8 cellular contexts compared by ENCODE assay signal in the genomic region with DNA sequence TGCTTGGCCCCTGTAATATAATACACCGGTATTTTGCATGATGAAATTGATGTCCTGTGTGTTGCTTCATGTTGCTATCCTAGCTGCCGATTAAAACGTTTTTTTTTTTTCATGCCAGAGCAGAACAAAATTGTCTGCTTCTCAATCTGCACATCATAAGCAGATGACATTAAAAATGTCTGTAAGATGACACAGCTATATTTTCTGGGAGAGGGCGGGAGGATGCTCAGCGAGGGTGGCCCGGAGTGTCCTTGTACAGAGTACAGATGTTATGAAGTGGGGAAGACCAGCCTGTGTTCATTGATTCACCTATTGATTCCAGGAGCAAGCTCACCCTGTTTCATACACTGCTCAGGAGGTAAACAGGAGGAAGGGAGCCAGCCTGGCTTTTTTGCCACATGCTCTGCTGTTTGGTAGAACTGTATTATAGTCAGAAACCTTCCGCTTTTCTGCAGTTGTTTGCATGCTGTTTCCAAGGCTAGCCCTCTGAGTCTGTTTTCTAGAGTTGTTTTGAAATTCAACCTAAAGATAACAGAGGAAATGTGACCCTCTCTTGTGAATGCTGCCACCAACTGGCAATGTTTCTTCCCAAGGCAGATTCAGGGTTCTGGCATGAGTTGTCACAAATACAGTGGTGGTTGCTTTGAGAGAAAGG. TPM values are rescaled to one million over a fixed set of nuclear protein-coding genes. Genes with fewer than 3 reads are reported as not detected.
A peak's percentile ranks its signal among the peaks of the same experiment; 100 is the strongest.
DNase-seq lines count a peak whose midpoint lies in the region; ATAC-seq and TF ChIP-seq lines count a peak whose summit lies in the region.

No MANE protein-coding gene starts in this region.

- no peaks in the 10 kb centered on the region for H3K27me3 ChIP-seq in testis

- TF ChIP-seq CTCF in fibroblast of mammary gland (conservative IDR thresholded peaks at IDR 0.05; ENCODE audit: control insufficient read depth, insufficient read depth, low read depth, low read length) (peak; percentile 53), testis (IDR thresholded peaks at IDR 0.05) (peak in 1 of 3 experiments; percentile 19)

- no peak for ATAC-seq in activated T-cell treated with anti-CD3 and anti-CD28 coated beads, Interleukin-2, amount 50 U/mL, for 72 hours (replicated peaks in 1 of 2)
- no peak for ATAC-seq in GM19463 (IDR thresholded peaks at IDR 0.05; ENCODE audit: unreplicated experiment)
- no peak for ATAC-seq in GM21737 (IDR thresholded peaks at IDR 0.05; ENCODE audit: unreplicated experiment)

- DNase-seq in activated T-cell treated with anti-CD3 and anti-CD28 coated beads, Interleukin-2, amount 50 U/mL, for 72 hours = no peak
- no peak for DNase-seq in activated T-cell treated with anti-CD3 and anti-CD28 coated beads, Interleukin-2, amount 50 U/mL, for 24 hours
- peak; percentile 57 for DNase-seq in NCI-H1105 (lab: John Stamatoyannopoulos, UW)
- peak; percentile 94 for DNase-seq in SKM-1 treated with dmso at 0.1 percent for 144 hours (lab: John Stamatoyannopoulos, UW; ENCODE audit: unreplicated experiment)
- DNase-seq in fibroblast of mammary gland (ENCODE audit: low read depth) = peak; percentile 44
- DNase-seq in testis = peak; percentile 46

- no peak overlapping the region for H3K27ac ChIP-seq in testis

- H3K4me1 ChIP-seq in testis = peaks cover 3% of the 10 kb centered on the region

- no peak overlapping the region for H3K4me3 Mint-ChIP-seq in activated T-cell treated with anti-CD3 and anti-CD28 coated beads, Interleukin-2, amount 50 U/mL, for 72 hours
- no peak overlapping the region for H3K4me3 Mint-ChIP-seq in activated T-cell treated with anti-CD3 and anti-CD28 coated beads, Interleukin-2, amount 50 U/mL, for 24 hours

- H3K9me3 ChIP-seq in testis = no peaks in the 10 kb centered on the region

- WGBS in testis, 2 donors = 60 to 61% methylated on average over 7 of the region's 7 CpGs

- no peaks in the 10 kb centered on the region for H3K36me3 Mint-ChIP-seq in activated T-cell treated with anti-CD3 and anti-CD28 coated beads, Interleukin-2, amount 50 U/mL, for 72 hours (ENCODE audit: insufficient read depth in 2 of 2)
- H3K36me3 Mint-ChIP-seq in activated T-cell treated with anti-CD3 and anti-CD28 coated beads, Interleukin-2, amount 50 U/mL, for 24 hours (ENCODE audit: low read depth) = no peaks in the 10 kb centered on the region

- H3K27ac Mint-ChIP-seq in activated T-cell treated with anti-CD3 and anti-CD28 coated beads, Interleukin-2, amount 50 U/mL, for 72 hours = peak overlapping the region; percentile 19
- H3K27ac Mint-ChIP-seq in activated T-cell treated with anti-CD3 and anti-CD28 coated beads, Interleukin-2, amount 50 U/mL, for 24 hours = no peak overlapping the region

- H3K4me1 Mint-ChIP-seq in activated T-cell treated with anti-CD3 and anti-CD28 coated beads, Interleukin-2, amount 50 U/mL, for 72 hours (ENCODE audit: low read depth) = peaks cover 27% of the 10 kb centered on the region
- peaks cover 23% of the 10 kb centered on the region for H3K4me1 Mint-ChIP-seq in activated T-cell treated with anti-CD3 and anti-CD28 coated beads, Interleukin-2, amount 50 U/mL, for 24 hours (ENCODE audit: low read depth)

- H3K36me3 ChIP-seq in testis (ENCODE audit: low read depth, missing control alignments) = no peaks in the 10 kb centered on the region

- H3K27me3 Mint-ChIP-seq in activated T-cell treated with anti-CD3 and anti-CD28 coated beads, Interleukin-2, amount 50 U/mL, for 72 hours (ENCODE audit: low read depth) = peaks cover 47% of the 10 kb centered on the region
- H3K27me3 Mint-ChIP-seq in activated T-cell treated with anti-CD3 and anti-CD28 coated beads, Interleukin-2, amount 50 U/mL, for 24 hours = peaks cover 33% of the 10 kb centered on the region

- no peak overlapping the region for H3K4me3 ChIP-seq in fibroblast of mammary gland (ENCODE audit: control insufficient read depth, low read depth, low read length)
- no peak overlapping the region for H3K4me3 ChIP-seq in testis

- intact Hi-C loops in testis (cut with DNase I; ENCODE audit: low total_unique reads) = no loop called here

- no peak for TF ChIP-seq POLR2A in testis (IDR thresholded peaks at IDR 0.05)

- no peaks in the 10 kb centered on the region for H3K9me3 Mint-ChIP-seq in activated T-cell treated with anti-CD3 and anti-CD28 coated beads, Interleukin-2, amount 50 U/mL, for 72 hours
- no peaks in the 10 kb centered on the region for H3K9me3 Mint-ChIP-seq in activated T-cell treated with anti-CD3 and anti-CD28 coated beads, Interleukin-2, amount 50 U/mL, for 24 hours

RNA-seq across cellular contexts. Expression of a gene that starts 4.7 kb away (rescaled TPM):
- total RNA-seq in activated T-cell treated with anti-CD3 and anti-CD28 coated beads, Interleukin-2, amount 50 U/mL, for 72 hours = 1 to 10 TPM; 5.4 to 5.6 TPM
- total RNA-seq in testis = 10 to 100 TPM; 23.9 to 33.4 TPM
- polyA plus RNA-seq in testis (ENCODE audit: insufficient read depth, low read depth, low replicate concordance) = 6.9 TPM

Comparison
In these comparisons a context has a peak if more than half of its experiments do, and no peak if none do; other contexts are left out.
1. DNase-seq: peak in NCI-H1105 (single experiment), SKM-1 treated with dmso at 0.1 percent for 144 hours (single experiment), fibroblast of mammary gland (single experiment) and testis (single experiment); none in activated T-cell treated with anti-CD3 and anti-CD28 coated beads, Interleukin-2, amount 50 U/mL, for 72 hours (0 of 2) and activated T-cell treated with anti-CD3 and anti-CD28 coated beads, Interleukin-2, amount 50 U/mL, for 24 hours (single experiment).